In the genomic region with DNA sequence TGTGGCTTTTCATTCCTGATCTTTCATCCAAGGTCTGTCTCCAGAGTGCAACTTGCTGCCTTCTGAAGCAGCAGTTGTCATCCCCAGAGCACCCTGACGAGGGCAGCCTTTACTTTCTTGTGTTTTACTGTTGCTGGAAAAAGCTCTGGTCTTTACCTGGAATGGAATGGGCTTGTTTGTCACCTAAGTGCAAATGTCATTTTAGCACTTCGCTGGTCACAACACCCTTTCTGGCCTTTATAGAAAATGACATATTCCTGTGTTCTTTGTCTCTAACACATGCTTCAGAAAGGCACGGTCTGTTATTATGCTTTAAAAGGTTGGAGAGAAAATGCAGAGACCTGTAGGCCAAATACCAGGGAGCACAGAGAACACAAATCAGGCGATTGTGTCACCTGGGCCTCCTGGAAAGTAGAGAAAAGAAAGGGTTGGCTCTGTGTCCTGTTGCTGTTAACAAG, we compare ENCODE assay signal across 9 cellular contexts.
A peak's percentile ranks its signal among the peaks of the same experiment; 100 is the strongest.
DNase-seq lines count a peak whose midpoint lies in the region; FAIRE-seq and TF ChIP-seq lines count a peak whose summit lies in the region.
"Had no signal": no experiment of that assay in that cellular context is flagged by ENCODE, and none has a peak within 500 bp of the region (broad histone marks: within the 10 kb centered on the region; RNA-seq: fewer than 3 reads in every experiment).

No MANE protein-coding gene starts in this region.

- H3K36me3 ChIP-seq in A673 (ENCODE audit: insufficient read depth, low read length, poor library complexity, severe bottlenecking) (no peaks in the 10 kb centered on the region), right atrium auricular region (no peaks in the 10 kb centered on the region), small intestine (ENCODE audit: control insufficient read depth in 2 of 2, insufficient read depth in 2 of 2, low read length in 2 of 2) (no peaks in the 10 kb centered on the region)

- no peaks in the 10 kb centered on the region for H3K27me3 ChIP-seq in A673 (replicated peaks; ENCODE audit: insufficient read depth, low read depth, low read length, poor library complexity)
- no peaks in the 10 kb centered on the region for H3K27me3 ChIP-seq in right atrium auricular region
- no peaks in the 10 kb centered on the region for H3K27me3 ChIP-seq in small intestine (ENCODE audit: control insufficient read depth in 2 of 2, insufficient read depth in 2 of 2, low read length in 2 of 2)

- TF ChIP-seq CTCF in A673 (conservative IDR thresholded peaks at IDR 0.05; ENCODE audit: low read depth, low read length) (peak; percentile 49; the same call in 1 of the 2 replicates), GM12864 (IDR thresholded peaks at IDR 0.05; ENCODE audit: low read depth, low read length, missing control alignments) (peak; percentile 71), VCaP (conservative IDR thresholded peaks at IDR 0.05) (peak; percentile 88), right atrium auricular region (IDR thresholded peaks at IDR 0.05) (peak; percentile 53 to 77)

- POLR2A ChIA-PET in A673 (lab: Charles Lee; ENCODE audit: low non-redundant PET), result no interaction called here

- H3K4me1 ChIP-seq in A673 (ENCODE audit: insufficient read depth, low read length, poor library complexity, severe bottlenecking) (no peaks in the 10 kb centered on the region), right atrium auricular region (no peaks in the 10 kb centered on the region), small intestine (ENCODE audit: control insufficient read depth in 2 of 2, insufficient read depth in 1 of 2, low read depth in 1 of 2, low read length in 1 of 2) (no peaks in the 10 kb centered on the region)

- WGBS in small intestine, 3 donors, result 25 to 37% (median 27%) methylated on average over 4 of the region's 4 CpGs

- FAIRE-seq in small intestine (lab: Jason Lieb, UNC), result no peak

- H3K27ac ChIP-seq in A673 (ENCODE audit: low read depth, low read length, poor library complexity, severe bottlenecking) (no peak overlapping the region), VCaP (no peak overlapping the region), right atrium auricular region (no peak overlapping the region), small intestine (ENCODE audit: low read depth in 1 of 2, low read length in 1 of 2) (no peak overlapping the region)
- H3K27ac ChIP-seq: epithelial cell of prostate had no signal

- H3K4me3 ChIP-seq in A673 (ENCODE audit: low read depth, low read length, poor library complexity, severe bottlenecking) (no peak overlapping the region), GM12864 (ENCODE audit: low read depth, low read length) (no peak overlapping the region), right atrium auricular region (no peak overlapping the region), small intestine (ENCODE audit: low read depth in 1 of 2, low read length in 2 of 2) (no peak overlapping the region)

- intact Hi-C loops in A673 (cut with micrococcal nuclease; ENCODE audit: unreplicated experiment), result no loop called here

- no peak for DNase-seq in A673 (ENCODE audit: low spot score)
- no peak for DNase-seq in GM12864 (ENCODE audit: low read depth)
- peak; percentile 37 for DNase-seq in LoVo (ENCODE audit: low spot score)
- no peak for DNase-seq in right atrium auricular region (ENCODE audit: low spot score)
- DNase-seq in small intestine, result peak; percentile 16
- DNase-seq in stimulated activated naive CD4-positive, alpha-beta T cell (lab: John Stamatoyannopoulos, UW), result no peak
- DNase-seq in activated CD8-positive, alpha-beta memory T cell treated with anti-CD3 and anti-CD28 coated beads, Interleukin-2, amount 50 U/mL, for 4 hours, result no peak

- CTCF ChIA-PET in A673 (lab: Charles Lee), result no interaction called here

- no TSS peak for BruUV-seq in A673 (replicated peaks; lab: Mats Ljungman, UMichigan)

- H3K9me3 ChIP-seq in A673 (ENCODE audit: low read depth, low read length, poor library complexity, severe bottlenecking) (no peaks in the 10 kb centered on the region), right atrium auricular region (no peaks in the 10 kb centered on the region), small intestine (ENCODE audit: control insufficient read depth, low read depth) (no peaks in the 10 kb centered on the region)

Comparison
In these comparisons a context has a peak if more than half of its experiments do, and no peak if none do; other contexts are left out.
1. DNase-seq: peak in LoVo (single experiment) and small intestine (single experiment); none in A673 (single experiment), GM12864 (single experiment), right atrium auricular region (single experiment), stimulated activated naive CD4-positive, alpha-beta T cell (0 of 6) and activated CD8-positive, alpha-beta memory T cell treated with anti-CD3 and anti-CD28 coated beads, Interleukin-2, amount 50 U/mL, for 4 hours (single experiment).
2. Peak in every context shown above with its lines, with median percentiles within 50 percentile points of each other: CTCF ChIP-seq.